ENCODE assay signal across 6 cellular contexts in genomic region chr3:52381623-52382022, GRCh38.
"Had no signal": no experiment of that assay in that cellular context is flagged by ENCODE, and none has a peak within 500 bp of the region (broad histone marks: within the 10 kb centered on the region; RNA-seq: fewer than 3 reads in every experiment).

No MANE protein-coding gene starts in this region.

- DNase-seq: H9, HCEC 1CT, IMR-90, KG1 had no signal

- H3K4me3 Mint-ChIP-seq: GM23338, H9 had no signal

- H3K9me3 Mint-ChIP-seq: GM23338, H9 had no signal

- ATAC-seq: GM23338, K562 had no signal

- H2AFZ ChIP-seq: GM23338 had no signal

- H3K4me2 ChIP-seq: GM23338 had no signal

- H3K4me3 ChIP-seq: GM23338, K562 had no signal

- H3K27ac Mint-ChIP-seq: GM23338 had no signal
